In genomic region chr20:58575776-58576589, GRCh38 we compare ENCODE assay signal across 23 cellular contexts.
"Had no signal": no experiment of that assay in that cellular context is flagged by ENCODE, and none has a peak within 500 bp of the region (broad histone marks: within the 10 kb centered on the region; RNA-seq: fewer than 3 reads in every experiment).

No MANE protein-coding gene starts in this region.

- H3K27me3 Mint-ChIP-seq: activated CD4-positive, alpha-beta T cell treated with anti-CD3 and anti-CD28 coated beads, Interleukin-2, amount 10 ng/mL, durations not matched to agents 24 days and 14 days had no signal

- DNase-seq: activated B cell treated with CpG ODN at 0.5 μM for 24 hours; activated CD4-positive, alpha-beta T cell treated with anti-CD3 and anti-CD28 coated beads for 1 hour; activated CD4-positive, alpha-beta T cell treated with anti-CD3 and anti-CD28 coated beads, Interleukin-2, amount 10 ng/mL, durations not matched to agents 24 days and 14 days; activated CD4-positive, alpha-beta T cell treated with anti-CD3 and anti-CD28 coated beads, Interleukin-2, amount 50 U/mL, for 48 hours; activated CD8-positive, alpha-beta memory T cell treated with anti-CD3 and anti-CD28 coated beads, Interleukin-2, amount 10 ng/mL, durations not matched to agents 7 days and 5 days; activated gamma-delta T cell treated with Interleukin-2 at 50 U/mL for 16 hours; activated naive CD8-positive, alpha-beta T cell treated with anti-CD3 and anti-CD28 coated beads for 36 hours; activated T-cell treated with anti-CD3 and anti-CD28 coated beads, Interleukin-2, amount 50 U/mL, for 4 hours; Karpas-422; MM.1S; NCI-H1436; NCI-H1694 treated with DMSO at 0.1 percent for 48 hours; NCI-H2029 treated with DMSO at 0.1 percent for 48 hours; NCI-H345; NCI-H510A; NCI-H526 treated with DMSO at 0.1 percent for 48 hours; NCI-H82; T-cell; T-helper 2 cell; T1000 had no signal

- H3K4me1 Mint-ChIP-seq: activated B cell treated with CpG ODN at 0.5 μM for 24 hours; activated CD4-positive, alpha-beta T cell treated with anti-CD3 and anti-CD28 coated beads, Interleukin-2, amount 10 ng/mL, durations not matched to agents 24 days and 14 days; activated CD8-positive, alpha-beta memory T cell treated with anti-CD3 and anti-CD28 coated beads, Interleukin-2, amount 10 ng/mL, durations not matched to agents 7 days and 5 days; activated naive CD4-positive, alpha-beta T cell treated with anti-CD3 and anti-CD28 coated beads, Interleukin-2, amount 10 ng/mL, durations not matched to agents 7 days and 5 days; activated naive CD8-positive, alpha-beta T cell treated with anti-CD3 and anti-CD28 coated beads for 36 hours had no signal

- H3K27ac Mint-ChIP-seq: activated B cell treated with CpG ODN at 0.5 μM for 24 hours; activated CD4-positive, alpha-beta T cell treated with anti-CD3 and anti-CD28 coated beads, Interleukin-2, amount 10 ng/mL, durations not matched to agents 24 days and 14 days; activated CD8-positive, alpha-beta memory T cell treated with anti-CD3 and anti-CD28 coated beads, Interleukin-2, amount 10 ng/mL, durations not matched to agents 7 days and 5 days; activated naive CD4-positive, alpha-beta T cell treated with anti-CD3 and anti-CD28 coated beads, Interleukin-2, amount 10 ng/mL, durations not matched to agents 7 days and 5 days; activated naive CD8-positive, alpha-beta T cell treated with anti-CD3 and anti-CD28 coated beads for 36 hours; T-cell had no signal

- H3K4me3 ChIP-seq: SK-N-MC had no signal

- H3K36me3 Mint-ChIP-seq: activated CD8-positive, alpha-beta memory T cell treated with anti-CD3 and anti-CD28 coated beads, Interleukin-2, amount 10 ng/mL, durations not matched to agents 7 days and 5 days; activated naive CD4-positive, alpha-beta T cell treated with anti-CD3 and anti-CD28 coated beads, Interleukin-2, amount 10 ng/mL, durations not matched to agents 7 days and 5 days; activated naive CD8-positive, alpha-beta T cell treated with anti-CD3 and anti-CD28 coated beads for 36 hours; T-cell had no signal

- ATAC-seq: activated CD8-positive, alpha-beta memory T cell treated with anti-CD3 and anti-CD28 coated beads, Interleukin-2, amount 10 ng/mL, durations not matched to agents 7 days and 5 days; activated T-cell treated with anti-CD3 and anti-CD28 coated beads, Interleukin-2, amount 50 U/mL, for 4 hours; Right ventricle myocardium inferior; T-cell had no signal

- H3K4me3 Mint-ChIP-seq: activated B cell treated with CpG ODN at 0.5 μM for 24 hours; activated CD4-positive, alpha-beta T cell treated with anti-CD3 and anti-CD28 coated beads, Interleukin-2, amount 10 ng/mL, durations not matched to agents 24 days and 14 days; activated CD8-positive, alpha-beta memory T cell treated with anti-CD3 and anti-CD28 coated beads, Interleukin-2, amount 10 ng/mL, durations not matched to agents 7 days and 5 days; activated naive CD4-positive, alpha-beta T cell treated with anti-CD3 and anti-CD28 coated beads, Interleukin-2, amount 10 ng/mL, durations not matched to agents 7 days and 5 days; activated naive CD8-positive, alpha-beta T cell treated with anti-CD3 and anti-CD28 coated beads for 36 hours; activated T-cell treated with anti-CD3 and anti-CD28 coated beads, Interleukin-2, amount 50 U/mL, for 4 hours; T-cell had no signal

- H3K27ac ChIP-seq: SK-N-MC had no signal

- H3K9me3 Mint-ChIP-seq: activated B cell treated with CpG ODN at 0.5 μM for 24 hours; activated CD4-positive, alpha-beta T cell treated with anti-CD3 and anti-CD28 coated beads, Interleukin-2, amount 10 ng/mL, durations not matched to agents 24 days and 14 days; activated naive CD4-positive, alpha-beta T cell treated with anti-CD3 and anti-CD28 coated beads, Interleukin-2, amount 10 ng/mL, durations not matched to agents 7 days and 5 days; activated naive CD8-positive, alpha-beta T cell treated with anti-CD3 and anti-CD28 coated beads for 36 hours; activated T-cell treated with anti-CD3 and anti-CD28 coated beads, Interleukin-2, amount 50 U/mL, for 4 hours; T-cell had no signal
